8 cellular contexts compared by ENCODE assay signal in genomic region chr19:45423033-45423588, GRCh38. TPM values are rescaled to one million over a fixed set of nuclear protein-coding genes. Genes with fewer than 3 reads are reported as not detected.
DNase-seq lines count a peak whose midpoint lies in the region; ATAC-seq and TF ChIP-seq lines count a peak whose summit lies in the region.

No MANE protein-coding gene starts in this region.

- DNase-seq in left ventricle myocardium inferior (no peak), Right ventricle myocardium inferior (ENCODE audit: missing footprints) (no peak), tibial nerve (ENCODE audit: low spot score in 2 of 2) (no peak), activated gamma-delta T cell (lab: John Stamatoyannopoulos, UW) (no peak)

- no peak for TF ChIP-seq CTCF in left ventricle myocardium inferior (IDR thresholded peaks at IDR 0.05; ENCODE audit: borderline replicate concordance)
- TF ChIP-seq CTCF in brain (conservative IDR thresholded peaks at IDR 0.05), result no peak
- TF ChIP-seq CTCF in tibial nerve (IDR thresholded peaks at IDR 0.05), result no peak

- H3K4me1 Mint-ChIP-seq in brain, result peaks cover 46% of the 10 kb centered on the region

- peak overlapping the region; percentile 95 to 99 (median 96) for H3K4me3 Mint-ChIP-seq in brain

- no peaks in the 10 kb centered on the region for H3K9me3 Mint-ChIP-seq in brain

- WGBS in tibial nerve, 2 donors, result 13 to 17% methylated on average over 19 to 20 of the region's 20 CpGs

- H3K4me3 ChIP-seq in left ventricle myocardium inferior (peak overlapping the region; percentile 70), mononuclear cell (ENCODE audit: low read length) (peak overlapping the region; percentile 57), tibial nerve (peak overlapping the region; percentile 57 to 74 (median 66))

- H3K36me3 ChIP-seq in left ventricle myocardium inferior (peaks cover 27% of the 10 kb centered on the region), tibial nerve (peaks cover 0 to 41% (median 0%) of the 10 kb centered on the region in 3 donors)

- H3K27me3 ChIP-seq in left ventricle myocardium inferior (ENCODE audit: low read depth) (no peaks in the 10 kb centered on the region), mononuclear cell (ENCODE audit: insufficient read depth, low read length) (no peaks in the 10 kb centered on the region), tibial nerve (no peaks in the 10 kb centered on the region)

- TF ChIP-seq POLR2A in tibial nerve (IDR thresholded peaks at IDR 0.05), result no peak

- intact Hi-C loops in left ventricle myocardium inferior (cut with micrococcal nuclease), result no loop called here
- intact Hi-C loops in Right ventricle myocardium inferior (cut with DNase I), result loop anchor here (2.0 to 10.0 kb wide), 2 partner anchors 16 to 222 kb away; partner anchors contain the start of gene POLR1G

- no peak for TF ChIP-seq EP300 in tibial nerve (IDR thresholded peaks at IDR 0.05)

- H3K27ac Mint-ChIP-seq in brain, result peak overlapping the region; percentile 95 to 99 (median 98)

- H3K27ac ChIP-seq in left ventricle myocardium inferior (replicated peaks) (peak overlapping the region; percentile 92), tibial nerve (peak overlapping the region; percentile 75 to 93 (median 88))

- ATAC-seq in Right ventricle myocardium inferior (no peak), GM18498 (IDR thresholded peaks at IDR 0.05; ENCODE audit: unreplicated experiment) (no peak), HG02623 (IDR thresholded peaks at IDR 0.05; ENCODE audit: unreplicated experiment) (no peak)

- H3K4me1 ChIP-seq in left ventricle myocardium inferior (peaks cover 46% of the 10 kb centered on the region), mononuclear cell (ENCODE audit: insufficient read depth, low read length) (peaks cover 74% of the 10 kb centered on the region), tibial nerve (peaks cover 0 to 54% (median 19%) of the 10 kb centered on the region in 4 donors)

- H3K36me3 Mint-ChIP-seq in brain, result peaks cover 27% of the 10 kb centered on the region

- H3K27me3 Mint-ChIP-seq in brain, result peaks cover 7% of the 10 kb centered on the region

- no peaks in the 10 kb centered on the region for H3K9me3 ChIP-seq in left ventricle myocardium inferior (replicated peaks)
- no peaks in the 10 kb centered on the region for H3K9me3 ChIP-seq in mononuclear cell (ENCODE audit: low read depth, low read length)
- no peaks in the 10 kb centered on the region for H3K9me3 ChIP-seq in tibial nerve

RNA-seq across cellular contexts. Expression of gene ERCC1, which starts 0.6 kb away (rescaled TPM):
- 108 TPM for total RNA-seq in left ventricle myocardium inferior
- 166 TPM for total RNA-seq in Right ventricle myocardium inferior
- 97.8 TPM for polyA plus RNA-seq in brain (ENCODE audit: insufficient read depth, low read depth, low replicate concordance)
- 33.6 TPM for total RNA-seq in mononuclear cell
- total RNA-seq in tibial nerve, result 100 to 1,000 TPM in 2 of 4 donors, 10 to 100 TPM in 2; 95.5 to 161 (median 99.2) TPM

RNA-seq across cellular contexts. Expression of gene POLR1G, which starts 16.7 kb away (rescaled TPM):
- total RNA-seq in left ventricle myocardium inferior, result 5.2 TPM
- 8.5 TPM for total RNA-seq in Right ventricle myocardium inferior
- 4.9 TPM for polyA plus RNA-seq in brain (ENCODE audit: insufficient read depth, low read depth, low replicate concordance)
- 0.10 TPM for total RNA-seq in mononuclear cell
- total RNA-seq in tibial nerve, result 10 to 100 TPM in 1 of 4 donors, 1 to 10 TPM in 3; 2.2 to 10.8 (median 6.2) TPM

RNA-seq across cellular contexts. Expression of gene PPP1R13L, which starts 18.2 kb away (rescaled TPM):
- total RNA-seq in left ventricle myocardium inferior (207 TPM), Right ventricle myocardium inferior (182 TPM), mononuclear cell (0.52 TPM), tibial nerve (10 to 100 TPM; 10.0 to 27.9 (median 17.1) TPM)
- polyA plus RNA-seq in brain (ENCODE audit: insufficient read depth, low read depth, low replicate concordance), result 14.8 TPM

RNA-seq across cellular contexts. Expression of gene FOSB, which starts 44.7 kb away (rescaled TPM):
- 0.33 TPM for total RNA-seq in left ventricle myocardium inferior
- total RNA-seq in Right ventricle myocardium inferior, result 0.32 TPM
- polyA plus RNA-seq in brain (ENCODE audit: insufficient read depth, low read depth, low replicate concordance), result 0.92 TPM
- total RNA-seq in mononuclear cell, result 337 TPM
- total RNA-seq in tibial nerve, result 1 to 10 TPM in 2 of 4 donors, under 1 TPM in 2; 0.60 to 4.9 (median 1.8) TPM

RNA-seq across cellular contexts. Expression of gene ERCC2, which starts 52.7 kb away (rescaled TPM):
- total RNA-seq in left ventricle myocardium inferior, result 11.4 TPM
- 12.7 TPM for total RNA-seq in Right ventricle myocardium inferior
- polyA plus RNA-seq in brain (ENCODE audit: insufficient read depth, low read depth, low replicate concordance), result 34.8 TPM
- total RNA-seq in mononuclear cell, result 4.2 TPM
- total RNA-seq in tibial nerve, result 10 to 100 TPM in 3 of 4 donors, 1 to 10 TPM in 1; 9.4 to 19.5 (median 17.6) TPM
